In the genomic region with DNA sequence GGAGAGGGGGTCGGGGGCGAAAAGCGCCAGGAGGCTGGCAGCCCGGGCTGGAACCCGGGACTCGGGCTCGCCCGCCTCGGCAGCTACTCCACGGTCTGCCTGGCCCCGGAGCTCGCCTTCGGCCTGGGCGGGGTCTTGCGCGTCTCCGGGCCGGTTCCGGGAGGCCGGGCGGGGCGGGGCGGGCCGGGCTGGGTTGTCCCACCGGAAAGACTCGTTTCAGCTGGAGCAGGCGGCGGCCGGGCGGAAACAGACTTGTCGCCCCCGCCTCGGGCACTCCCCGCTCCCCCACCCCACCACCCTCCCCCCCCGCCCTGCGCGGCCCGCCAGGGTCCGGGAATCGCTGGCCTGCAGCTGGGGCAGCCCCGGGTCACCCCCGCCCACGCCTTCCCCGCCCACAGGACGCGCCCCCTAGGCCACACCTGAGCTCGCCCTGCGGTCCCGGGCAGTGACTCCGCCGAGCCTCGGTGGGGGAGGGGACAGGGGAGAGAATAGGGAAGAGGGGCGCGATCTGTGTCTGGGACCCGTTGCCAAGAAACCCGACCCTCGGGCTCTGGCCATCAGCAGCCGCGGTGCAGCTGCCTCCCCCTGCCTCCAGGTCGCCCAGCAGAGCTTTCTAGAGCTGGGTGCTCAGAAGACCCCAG, we compare ENCODE assay signal across 8 cellular contexts.
A peak's percentile ranks its signal among the peaks of the same experiment; 100 is the strongest.
DNase-seq lines count a peak whose midpoint lies in the region; ATAC-seq and TF ChIP-seq lines count a peak whose summit lies in the region.

No MANE protein-coding gene starts in this region.

- no peaks in the 10 kb centered on the region for H3K36me3 ChIP-seq in mucosa of descending colon (ENCODE audit: low read depth)

- TF ChIP-seq CTCF in epithelial cell of esophagus (IDR thresholded peaks at IDR 0.05; ENCODE audit: insufficient read depth, low read depth, low read length, missing control alignments) (no peak), mucosa of descending colon (IDR thresholded peaks at IDR 0.05) (no peak)

- intact Hi-C loops in mucosa of descending colon (cut with DNase I, micrococcal nuclease), result loop anchor here in 1 of 2 donors (10.0 kb wide), 1 partner anchor 111 kb away; a partner anchor contains a TSS

- no peaks in the 10 kb centered on the region for H3K9me3 ChIP-seq in mucosa of descending colon

- DNase-seq in 8988T, result peak; percentile 88
- DNase-seq in LoVo (ENCODE audit: low spot score), result peak; percentile 20
- DNase-seq in epithelial cell of esophagus (ENCODE audit: low read depth), result peak; percentile 85
- peak; percentile 88 to 91 (median 89) for DNase-seq in mucosa of descending colon
- no peak for DNase-seq in NCI-H2081 (lab: John Stamatoyannopoulos, UW)
- DNase-seq in cerebellar cortex (ENCODE audit: low spot score), result no peak
- no peak for DNase-seq in SHP77 treated with DMSO at 0.1 percent for 48 hours (lab: John Stamatoyannopoulos, UW)

- ATAC-seq in mucosa of descending colon (peak; percentile 94), HG02970 (IDR thresholded peaks at IDR 0.05; ENCODE audit: low FRiP score, unreplicated experiment) (no peak)

- peaks cover 3% of the 10 kb centered on the region for H3K4me1 ChIP-seq in mucosa of descending colon (ENCODE audit: low read depth)

- H3K4me3 ChIP-seq in epithelial cell of esophagus (ENCODE audit: low read length), result peak overlapping the region; percentile 48
- H3K4me3 ChIP-seq in mucosa of descending colon, result peak overlapping the region; percentile 3

Comparison
In these comparisons a context has a peak if more than half of its experiments do, and no peak if none do; other contexts are left out.
1. DNase-seq: peak in 8988T (single experiment), LoVo (single experiment), epithelial cell of esophagus (single experiment) and mucosa of descending colon (3 of 3); none in NCI-H2081 (0 of 2), cerebellar cortex (single experiment) and SHP77 treated with DMSO at 0.1 percent for 48 hours (single experiment).